Comparison of ENCODE assay signal across 10 cellular contexts in genomic region chr9:134130503-134131375, GRCh38. TPM values are rescaled to one million over a fixed set of nuclear protein-coding genes. Genes with fewer than 3 reads are reported as not detected.
A peak's percentile ranks its signal among the peaks of the same experiment; 100 is the strongest.
DNase-seq lines count a peak whose midpoint lies in the region; ATAC-seq, FAIRE-seq and TF ChIP-seq lines count a peak whose summit lies in the region.
"Had no signal": no experiment of that assay in that cellular context is flagged by ENCODE, and none has a peak within 500 bp of the region (broad histone marks: within the 10 kb centered on the region; RNA-seq: fewer than 3 reads in every experiment).

No MANE protein-coding gene starts in this region.

- ATAC-seq in HG03196 (IDR thresholded peaks at IDR 0.05; ENCODE audit: unreplicated experiment): no peak
- no peak for ATAC-seq in GM18867 (IDR thresholded peaks at IDR 0.05; ENCODE audit: unreplicated experiment)
- ATAC-seq: activated CD8-positive, alpha-beta T cell treated with anti-CD3 and anti-CD28 coated beads, Interleukin-2, amount 10 ng/mL, durations not matched to agents 7 days and 5 days had no signal

- H3K4me2 ChIP-seq in astrocyte (ENCODE audit: low read length): peak overlapping the region; percentile 40

- no peak for FAIRE-seq in astrocyte (lab: Jason Lieb, UNC)

- no peak overlapping the region for H3K27ac Mint-ChIP-seq in astrocyte (ENCODE audit: unreplicated experiment)
- H3K27ac Mint-ChIP-seq: activated CD8-positive, alpha-beta T cell treated with anti-CD3 and anti-CD28 coated beads, Interleukin-2, amount 10 ng/mL, durations not matched to agents 7 days and 5 days had no signal

- H3K36me3 ChIP-seq in HUES64 (ENCODE audit: insufficient read depth, low read length): no peaks in the 10 kb centered on the region
- no peaks in the 10 kb centered on the region for H3K36me3 ChIP-seq in astrocyte (ENCODE audit: insufficient read depth, low read length)
- no peaks in the 10 kb centered on the region for H3K36me3 ChIP-seq in stomach

- H3K9me3 ChIP-seq in HUES64 (ENCODE audit: insufficient read depth, low read depth, low read length) (no peaks in the 10 kb centered on the region), astrocyte (ENCODE audit: insufficient read depth, low read depth, low read length) (no peaks in the 10 kb centered on the region), stomach (no peaks in the 10 kb centered on the region)

- DNase-seq in astrocyte (ENCODE audit: low read depth): no peak
- peak; percentile 36 for DNase-seq in iPS-NIHi7 (ENCODE audit: extremely low spot score)
- DNase-seq in stomach: peak; percentile 91
- no peak for DNase-seq in anterior cingulate cortex (lab: John Stamatoyannopoulos, UW)
- DNase-seq in NCI-H2081 (lab: John Stamatoyannopoulos, UW): no peak
- DNase-seq: activated CD8-positive, alpha-beta T cell treated with anti-CD3 and anti-CD28 coated beads, Interleukin-2, amount 10 ng/mL, durations not matched to agents 7 days and 5 days had no signal

- H3K9ac ChIP-seq in HUES64 (ENCODE audit: low read depth, low read length) (no peak overlapping the region), astrocyte (ENCODE audit: low read length) (no peak overlapping the region)

- no peak overlapping the region for H3K4me3 Mint-ChIP-seq in astrocyte (ENCODE audit: unreplicated experiment)
- H3K4me3 Mint-ChIP-seq: activated CD8-positive, alpha-beta T cell treated with anti-CD3 and anti-CD28 coated beads, Interleukin-2, amount 10 ng/mL, durations not matched to agents 7 days and 5 days had no signal

- H3K4me1 Mint-ChIP-seq in astrocyte (ENCODE audit: low read depth, unreplicated experiment): peaks cover 5% of the 10 kb centered on the region

- H3K4me1 ChIP-seq in HUES64 (ENCODE audit: insufficient read depth, low read length) (peaks cover 19% of the 10 kb centered on the region), astrocyte (ENCODE audit: insufficient read depth, low read length) (peaks cover 4% of the 10 kb centered on the region), stomach (peaks cover 13 to 40% (median 34%) of the 10 kb centered on the region in 4 donors)

- no peaks in the 10 kb centered on the region for H3K9me3 Mint-ChIP-seq in astrocyte (ENCODE audit: unreplicated experiment)

- H3K36me3 Mint-ChIP-seq in astrocyte (ENCODE audit: low read depth, unreplicated experiment): no peaks in the 10 kb centered on the region

- intact Hi-C loops in stomach (cut with DNase I; ENCODE audit: low total_unique reads): no loop called here

- no peaks in the 10 kb centered on the region for H4K20me1 ChIP-seq in astrocyte (ENCODE audit: insufficient read depth, low read length)

- peaks cover 12% of the 10 kb centered on the region for H3K27me3 Mint-ChIP-seq in astrocyte (ENCODE audit: low read depth, unreplicated experiment)

- H3K27me3 ChIP-seq in HUES64 (ENCODE audit: insufficient read depth, low read length) (no peaks in the 10 kb centered on the region), astrocyte (ENCODE audit: insufficient read depth, low read length) (peaks cover 3% of the 10 kb centered on the region), stomach (no peaks in the 10 kb centered on the region)

- no peak for TF ChIP-seq EP300 in stomach (IDR thresholded peaks at IDR 0.05)

- H2AFZ ChIP-seq in astrocyte (ENCODE audit: low read depth, low read length): no peak overlapping the region

- H3K27ac ChIP-seq in HUES64 (ENCODE audit: low read depth, low read length) (peak overlapping the region; percentile 11; the same call in 1 of the 2 replicates), astrocyte (ENCODE audit: low read depth, low read length) (no peak overlapping the region), stomach (peak overlapping the region; percentile 73 to 83 (median 77))

- 60% methylated on average over 20 of the region's 23 CpGs for WGBS in HUES64
- WGBS in stomach, 5 donors: 26 to 43% (median 32%) methylated on average over 17 to 23 of the region's 23 CpGs

- H3K4me3 ChIP-seq in HUES64 (ENCODE audit: low read length): no peak overlapping the region
- H3K4me3 ChIP-seq in astrocyte (ENCODE audit: insufficient read depth, low read depth, low read length): no peak overlapping the region
- peak overlapping the region in 1 of 4 donors; percentile 6 for H3K4me3 ChIP-seq in stomach

- no peak for TF ChIP-seq POLR2A in stomach (IDR thresholded peaks at IDR 0.05)

- no peaks in the 10 kb centered on the region for H3K79me2 ChIP-seq in astrocyte (ENCODE audit: insufficient read depth, low read length)

- no peak for TF ChIP-seq CTCF in astrocyte (IDR thresholded peaks at IDR 0.05; ENCODE audit: insufficient read depth, low read depth, low read length)
- no peak for TF ChIP-seq CTCF in stomach (IDR thresholded peaks at IDR 0.05)

RNA-seq across cellular contexts. Expression of gene WDR5, which starts 5.1 kb away (rescaled TPM):
- polyA plus RNA-seq in HUES64 (2013, experiment 1 of 2): 45.0 TPM
- 43.0 TPM for polyA plus RNA-seq in HUES64 (2013, experiment 2 of 2)
- total RNA-seq in astrocyte (26.2 and 28.1 TPM in 2 replicates), stomach (10 to 100 TPM in 3 of 5 donors, 1 to 10 TPM in 2; 2.3 to 20.0 (median 13.6) TPM)
- polyA plus RNA-seq in stomach: 10 to 100 TPM; 12.4 to 22.3 (median 18.4) TPM

RNA-seq across cellular contexts. Expression of gene RNU6ATAC, which starts 33.6 kb away (rescaled TPM):
- polyA plus RNA-seq in HUES64 (2013, experiment 1 of 2): 36,977 TPM
- 26,497 TPM for polyA plus RNA-seq in HUES64 (2013, experiment 2 of 2)
- total RNA-seq in astrocyte (31.8 and 59.4 TPM in 2 replicates), stomach (not detected)
- not detected for polyA plus RNA-seq in stomach
- total RNA-seq: pulmonary artery endothelial cell had no signal

Comparison
In these comparisons a context has a peak if more than half of its experiments do, and no peak if none do; other contexts are left out.
1. DNase-seq: peak in iPS-NIHi7 (single experiment) and stomach (single experiment); none in astrocyte (single experiment), anterior cingulate cortex (0 of 58) and NCI-H2081 (0 of 2).
2. RNA of gene RNU6ATAC, which starts 33.6 kb away (total RNA-seq): 31.8 to 59.4 TPM in astrocyte; not detected in stomach; every median in the first group is over 10 times any median in the second.